Comparison of ENCODE assay signal across 19 cellular contexts in the genomic region with DNA sequence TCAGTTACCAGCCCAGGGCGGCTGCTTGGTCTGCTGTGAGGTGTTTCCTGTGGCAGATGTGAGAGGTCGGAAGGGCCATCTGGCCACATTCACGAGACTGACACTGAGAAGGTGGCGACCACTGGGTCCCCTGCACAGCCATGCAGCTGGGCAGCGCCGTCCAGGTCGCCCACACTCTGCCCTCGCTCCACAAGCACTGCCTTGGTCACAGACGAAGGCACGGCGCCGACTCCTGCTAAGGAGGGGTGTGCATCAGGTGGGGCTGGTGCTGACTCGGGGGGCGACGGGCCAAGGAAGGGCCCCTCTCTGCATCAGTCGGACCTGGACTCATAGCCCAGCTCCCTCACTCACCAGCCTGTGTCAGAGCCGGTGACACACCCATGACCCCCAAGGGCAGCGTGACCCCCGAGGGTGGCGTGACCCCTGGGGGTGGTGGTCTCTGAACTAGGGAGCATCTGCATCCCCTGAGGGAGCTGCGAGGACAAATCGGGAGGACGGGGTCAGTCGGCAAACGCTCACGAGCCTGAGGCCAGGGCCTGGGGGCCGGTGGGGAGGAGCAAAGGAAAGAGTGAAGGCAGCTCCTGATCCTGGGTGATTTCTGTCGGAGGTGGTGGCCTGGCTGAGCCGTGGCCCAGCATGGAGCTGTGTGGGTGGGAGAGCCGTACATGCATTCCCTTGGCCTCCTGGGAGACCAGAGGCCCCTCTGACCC. TPM values are rescaled to one million over a fixed set of nuclear protein-coding genes. Genes with fewer than 3 reads are reported as not detected.
DNase-seq lines count a peak whose midpoint lies in the region; ATAC-seq and TF ChIP-seq lines count a peak whose summit lies in the region.
"Had no signal": no experiment of that assay in that cellular context is flagged by ENCODE, and none has a peak within 500 bp of the region (broad histone marks: within the 10 kb centered on the region; RNA-seq: fewer than 3 reads in every experiment).

No MANE protein-coding gene starts in this region.

- ATAC-seq in Right ventricle myocardium inferior (no peak), aorta (ENCODE audit: low FRiP score) (peak; percentile 38), HG03039 (IDR thresholded peaks at IDR 0.05; ENCODE audit: unreplicated experiment) (no peak)

- H3K27me3 ChIP-seq in endodermal cell (ENCODE audit: control insufficient read depth, insufficient read depth, low read length, poor library complexity, severe bottlenecking) (no peaks in the 10 kb centered on the region), aorta (ENCODE audit: control insufficient read depth in 1 of 2, insufficient read depth in 2 of 2, low read length in 1 of 2) (no peaks in the 10 kb centered on the region)
- H3K27me3 ChIP-seq: Peyer's patch, SJSA1 had no signal

- WGBS in endodermal cell (ENCODE audit: insufficient coverage in 1 of 2, insufficient read length in 1 of 2), 2 experiments: 87 to 92% methylated on average over 10 to 30 of the region's 30 CpGs
- 90 to 91% methylated on average over 29 to 30 of the region's 30 CpGs for WGBS in aorta, 2 donors

- H3K9me3 Mint-ChIP-seq in endodermal cell: peaks cover 1% of the 10 kb centered on the region
- H3K9me3 Mint-ChIP-seq in osteocyte (ENCODE audit: unreplicated experiment): no peaks in the 10 kb centered on the region
- H3K9me3 Mint-ChIP-seq: CD8-positive, alpha-beta memory T cell had no signal

- peaks cover 9% of the 10 kb centered on the region for H3K36me3 Mint-ChIP-seq in endodermal cell (ENCODE audit: low read depth)
- H3K36me3 Mint-ChIP-seq in osteocyte (ENCODE audit: unreplicated experiment): peaks cover 4% of the 10 kb centered on the region

- H3K9me3 ChIP-seq in endodermal cell (ENCODE audit: control insufficient read depth, low read length) (peaks cover 35% of the 10 kb centered on the region), aorta (ENCODE audit: control insufficient read depth, low read length) (no peaks in the 10 kb centered on the region)
- H3K9me3 ChIP-seq: Peyer's patch, SJSA1 had no signal

- H3K36me3 ChIP-seq in endodermal cell (ENCODE audit: control insufficient read depth, insufficient read depth, low read length): peaks cover 10% of the 10 kb centered on the region
- H3K36me3 ChIP-seq in aorta (ENCODE audit: control insufficient read depth in 1 of 2, insufficient read depth in 2 of 2, low read length in 1 of 2): no peaks in the 10 kb centered on the region

- H3K27ac Mint-ChIP-seq in endodermal cell (no peak overlapping the region), osteocyte (ENCODE audit: unreplicated experiment) (peak overlapping the region; percentile 23)

- no peak overlapping the region for H3K4me3 ChIP-seq in endodermal cell (ENCODE audit: low read length)
- no peak overlapping the region for H3K4me3 ChIP-seq in aorta (ENCODE audit: low read length in 2 of 2)
- H3K4me3 ChIP-seq: Peyer's patch, SJSA1 had no signal

- no peak overlapping the region for H3K9ac ChIP-seq in endodermal cell (ENCODE audit: extremely low read depth, low read length, poor library complexity, severe bottlenecking)

- H3K27ac ChIP-seq in endodermal cell (ENCODE audit: low read depth, low read length) (peak overlapping the region; percentile 24), aorta (ENCODE audit: low read depth in 1 of 2, low read length in 2 of 2) (no peak overlapping the region)
- H3K27ac ChIP-seq: Peyer's patch, SJSA1 had no signal

- no peaks in the 10 kb centered on the region for H3K27me3 Mint-ChIP-seq in endodermal cell (ENCODE audit: insufficient read depth)
- H3K27me3 Mint-ChIP-seq in osteocyte (ENCODE audit: unreplicated experiment): no peaks in the 10 kb centered on the region
- H3K27me3 Mint-ChIP-seq: CD8-positive, alpha-beta memory T cell had no signal

- H3K4me1 Mint-ChIP-seq in endodermal cell (no peaks in the 10 kb centered on the region), osteocyte (ENCODE audit: unreplicated experiment) (peaks cover 15% of the 10 kb centered on the region)
- H3K4me1 Mint-ChIP-seq: CD8-positive, alpha-beta memory T cell had no signal

- no peak for TF ChIP-seq CTCF in endodermal cell (conservative IDR thresholded peaks at IDR 0.05)
- no peak for TF ChIP-seq CTCF in osteocyte (IDR thresholded peaks at IDR 0.05)

- DNase-seq in Right ventricle myocardium inferior (ENCODE audit: missing footprints) (peak; percentile 25), cardiac septum (ENCODE audit: low spot score) (no peak), endodermal cell (no peak), osteocyte (ENCODE audit: extremely low spot score, unreplicated experiment) (no peak), aorta (no peak), putamen (ENCODE audit: low spot score) (no peak)
- DNase-seq: 8988T; AML-193; CD8-positive, alpha-beta memory T cell; Karpas-422; MV-4-11; NCI-H1105 treated with DMSO at 0.1 percent for 48 hours; NCI-H2029 treated with DMSO at 0.1 percent for 48 hours; NCI-H345; NCI-H524; Peyer's patch had no signal

- H3K4me1 ChIP-seq in endodermal cell (ENCODE audit: control insufficient read depth, insufficient read depth, low read length) (no peaks in the 10 kb centered on the region), aorta (ENCODE audit: control insufficient read depth in 1 of 2, insufficient read depth in 2 of 2, low read length in 2 of 2) (no peaks in the 10 kb centered on the region)
- H3K4me1 ChIP-seq: Peyer's patch had no signal

- intact Hi-C loops in Right ventricle myocardium inferior (cut with DNase I): no loop called here
- intact Hi-C loops in cardiac septum (cut with DNase I): no loop called here
- intact Hi-C loops in aorta (cut with DNase I): no loop called here

- no peak overlapping the region for H3K4me3 Mint-ChIP-seq in endodermal cell
- no peak overlapping the region for H3K4me3 Mint-ChIP-seq in osteocyte (ENCODE audit: unreplicated experiment)
- H3K4me3 Mint-ChIP-seq: CD8-positive, alpha-beta memory T cell had no signal

RNA-seq across cellular contexts. Expression of a gene that starts 30.4 kb away (rescaled TPM):
- total RNA-seq in Right ventricle myocardium inferior (33.9 TPM), cardiac septum (31.7 TPM), endodermal cell (10 to 100 TPM; 70.3 to 73.6 TPM), osteocyte (45.8 and 48.8 TPM in 2 replicates), aorta (10 to 100 TPM; 33.0 to 62.8 TPM)
- polyA plus RNA-seq in endodermal cell (2013, experiment 1 of 2): 34.7 TPM
- polyA plus RNA-seq in endodermal cell (2013, experiment 2 of 2): 37.2 TPM
- polyA plus RNA-seq in aorta: 100 to 1,000 TPM in 1 of 2 donors, 10 to 100 TPM in 1; 61.0 to 379 TPM
- total RNA-seq: M059J had no signal

RNA-seq across cellular contexts. Expression of a gene that starts 31.7 kb away (rescaled TPM):
- total RNA-seq in Right ventricle myocardium inferior (8.2 TPM), cardiac septum (14.9 TPM), endodermal cell (10 to 100 TPM; 34.3 to 64.3 TPM), osteocyte (21.5 and 22.4 TPM in 2 replicates), aorta (10 to 100 TPM; 15.8 to 23.7 TPM)
- 10.6 TPM for polyA plus RNA-seq in endodermal cell (2013, experiment 1 of 2)
- polyA plus RNA-seq in endodermal cell (2013, experiment 2 of 2): 8.8 TPM
- 10 to 100 TPM in 1 of 2 donors, 1 to 10 TPM in 1; 1.6 to 20.6 TPM for polyA plus RNA-seq in aorta

RNA-seq across cellular contexts. Expression of a gene that starts 32.0 kb away (rescaled TPM):
- 80.8 TPM for total RNA-seq in Right ventricle myocardium inferior
- 63.4 TPM for total RNA-seq in cardiac septum
- total RNA-seq in endodermal cell: 100 to 1,000 TPM; 137 to 164 TPM
- 89.8 TPM for polyA plus RNA-seq in endodermal cell (2013, experiment 1 of 2)
- 83.0 TPM for polyA plus RNA-seq in endodermal cell (2013, experiment 2 of 2)
- total RNA-seq in osteocyte: 70.9 and 73.9 TPM in 2 replicates
- total RNA-seq in aorta: 10 to 100 TPM; 36.5 to 40.5 TPM
- polyA plus RNA-seq in aorta: 10 to 100 TPM; 67.7 to 74.2 TPM

RNA-seq across cellular contexts. Expression of a gene that starts 34.9 kb away (rescaled TPM):
- total RNA-seq in Right ventricle myocardium inferior (66.4 TPM), cardiac septum (71.4 TPM), endodermal cell (10 to 100 TPM; 76.0 to 84.0 TPM), osteocyte (89.7 and 105 TPM in 2 replicates), aorta (100 to 1,000 TPM in 1 of 2 donors, 10 to 100 TPM in 1; 69.0 to 122 TPM)
- polyA plus RNA-seq in endodermal cell (2013, experiment 1 of 2): 72.9 TPM
- 64.3 TPM for polyA plus RNA-seq in endodermal cell (2013, experiment 2 of 2)
- polyA plus RNA-seq in aorta: 10 to 100 TPM; 20.8 to 99.3 TPM

RNA-seq across cellular contexts. Expression of a gene that starts 41.4 kb away (rescaled TPM):
- total RNA-seq in Right ventricle myocardium inferior (36.1 TPM), cardiac septum (24.2 TPM), endodermal cell (10 to 100 TPM; 28.0 to 28.1 TPM), osteocyte (52.8 and 53.4 TPM in 2 replicates), aorta (10 to 100 TPM; 33.6 to 33.7 TPM)
- polyA plus RNA-seq in endodermal cell (2013, experiment 1 of 2): 56.0 TPM
- polyA plus RNA-seq in endodermal cell (2013, experiment 2 of 2): 48.7 TPM
- polyA plus RNA-seq in aorta: 100 to 1,000 TPM in 1 of 2 donors, 10 to 100 TPM in 1; 25.8 to 322 TPM
